Comparison of ENCODE assay signal across 11 cellular contexts in the genomic region with DNA sequence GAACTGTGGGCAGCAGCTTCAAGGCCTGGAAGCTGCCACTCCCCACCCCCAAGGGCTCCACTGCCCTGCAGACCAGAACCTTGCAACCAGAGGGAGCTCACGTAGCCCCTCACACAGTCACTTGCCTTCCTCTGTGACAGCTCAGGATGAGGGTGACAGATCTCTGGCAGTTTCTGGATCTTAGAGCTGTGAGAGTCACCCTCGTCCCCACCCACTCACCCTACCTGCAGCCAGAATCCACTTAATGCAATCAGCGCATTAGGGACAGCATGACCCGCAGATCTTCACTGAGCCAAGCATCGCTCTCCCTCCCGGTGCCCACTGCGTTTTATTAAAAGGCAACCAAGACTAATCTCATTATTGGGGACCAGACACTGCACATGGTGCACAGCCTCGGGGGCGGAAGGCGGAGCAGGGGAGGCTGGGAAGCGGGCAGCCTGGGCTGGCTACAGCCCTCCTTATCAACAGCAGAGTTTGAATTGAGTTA. TPM values are rescaled to one million over a fixed set of nuclear protein-coding genes. Genes with fewer than 3 reads are reported as not detected.
A peak's percentile ranks its signal among the peaks of the same experiment; 100 is the strongest.
DNase-seq lines count a peak whose midpoint lies in the region; FAIRE-seq and TF ChIP-seq lines count a peak whose summit lies in the region.
"Had no signal": no experiment of that assay in that cellular context is flagged by ENCODE, and none has a peak within 500 bp of the region (broad histone marks: within the 10 kb centered on the region; RNA-seq: fewer than 3 reads in every experiment).

No MANE protein-coding gene starts in this region.

- H3K4me3 Mint-ChIP-seq in T-helper 1 cell treated with Interleukin-12 subunit alpha and Interleukin-12 subunit beta and Interleukin-4 antibody, amounts not matched to agents 30 μg/mL and 1 μg/mL, for 36 hours: no peak overlapping the region
- H3K4me3 Mint-ChIP-seq in dendritic cell treated with granulocyte-macrophage colony-stimulating factor and Interleukin-4, amounts not matched to agents 40 ng/mL and 50 ng/mL, for 4 days: no peak overlapping the region
- H3K4me3 Mint-ChIP-seq: activated CD8-positive, alpha-beta memory T cell treated with anti-CD3 and anti-CD28 coated beads, Interleukin-2, amount 10 ng/mL, durations not matched to agents 7 days and 5 days had no signal

- H3K4me1 Mint-ChIP-seq in T-helper 1 cell treated with Interleukin-12 subunit alpha and Interleukin-12 subunit beta and Interleukin-4 antibody, amounts not matched to agents 30 μg/mL and 1 μg/mL, for 36 hours (ENCODE audit: low read depth): peaks cover 37% of the 10 kb centered on the region
- peaks cover 68% of the 10 kb centered on the region for H3K4me1 Mint-ChIP-seq in dendritic cell treated with granulocyte-macrophage colony-stimulating factor and Interleukin-4, amounts not matched to agents 40 ng/mL and 50 ng/mL, for 4 days (ENCODE audit: low read depth)

- no peaks in the 10 kb centered on the region for H3K9me3 Mint-ChIP-seq in T-helper 1 cell treated with Interleukin-12 subunit alpha and Interleukin-12 subunit beta and Interleukin-4 antibody, amounts not matched to agents 30 μg/mL and 1 μg/mL, for 36 hours
- no peaks in the 10 kb centered on the region for H3K9me3 Mint-ChIP-seq in dendritic cell treated with granulocyte-macrophage colony-stimulating factor and Interleukin-4, amounts not matched to agents 40 ng/mL and 50 ng/mL, for 4 days
- H3K9me3 Mint-ChIP-seq: CD4-positive, CD25-positive, alpha-beta regulatory T cell had no signal

- intact Hi-C loops in dendritic cell treated with granulocyte-macrophage colony-stimulating factor and Interleukin-4, amounts not matched to agents 40 ng/mL and 50 ng/mL, for 4 days (cut with micrococcal nuclease): no loop called here

- DNase-seq in T-helper 1 cell: no peak
- peak; percentile 41 for DNase-seq in NCI-H1694 (lab: John Stamatoyannopoulos, UW)
- DNase-seq in retinal pigment epithelial cell (ENCODE audit: low read depth): no peak
- no peak for DNase-seq in H4 (ENCODE audit: low spot score)
- DNase-seq in globus pallidus (ENCODE audit: low spot score): no peak
- no peak for DNase-seq in frontal cortex (ENCODE audit: low spot score in 2 of 2)
- DNase-seq: activated CD8-positive, alpha-beta memory T cell treated with anti-CD3 and anti-CD28 coated beads, Interleukin-2, amount 10 ng/mL, durations not matched to agents 7 days and 5 days; CD4-positive, CD25-positive, alpha-beta regulatory T cell had no signal

- H3K27ac Mint-ChIP-seq in T-helper 1 cell treated with Interleukin-12 subunit alpha and Interleukin-12 subunit beta and Interleukin-4 antibody, amounts not matched to agents 30 μg/mL and 1 μg/mL, for 36 hours: peak overlapping the region; percentile 65
- H3K27ac Mint-ChIP-seq in dendritic cell treated with granulocyte-macrophage colony-stimulating factor and Interleukin-4, amounts not matched to agents 40 ng/mL and 50 ng/mL, for 4 days: peak overlapping the region; percentile 33
- H3K27ac Mint-ChIP-seq: activated CD8-positive, alpha-beta memory T cell treated with anti-CD3 and anti-CD28 coated beads, Interleukin-2, amount 10 ng/mL, durations not matched to agents 7 days and 5 days had no signal

- peaks cover 17% of the 10 kb centered on the region for H3K27me3 Mint-ChIP-seq in T-helper 1 cell treated with Interleukin-12 subunit alpha and Interleukin-12 subunit beta and Interleukin-4 antibody, amounts not matched to agents 30 μg/mL and 1 μg/mL, for 36 hours (ENCODE audit: low read depth)
- peaks cover 5% of the 10 kb centered on the region for H3K27me3 Mint-ChIP-seq in dendritic cell treated with granulocyte-macrophage colony-stimulating factor and Interleukin-4, amounts not matched to agents 40 ng/mL and 50 ng/mL, for 4 days

- no peak overlapping the region for H3K4me3 ChIP-seq in retinal pigment epithelial cell (ENCODE audit: low read length)

- peak; percentile 39 for TF ChIP-seq CTCF in retinal pigment epithelial cell (conservative IDR thresholded peaks at IDR 0.05; ENCODE audit: low read depth, low read length)

- H3K36me3 Mint-ChIP-seq in T-helper 1 cell treated with Interleukin-12 subunit alpha and Interleukin-12 subunit beta and Interleukin-4 antibody, amounts not matched to agents 30 μg/mL and 1 μg/mL, for 36 hours (ENCODE audit: low read depth): peaks cover 6% of the 10 kb centered on the region
- H3K36me3 Mint-ChIP-seq in dendritic cell treated with granulocyte-macrophage colony-stimulating factor and Interleukin-4, amounts not matched to agents 40 ng/mL and 50 ng/mL, for 4 days (ENCODE audit: low read depth): no peaks in the 10 kb centered on the region
- H3K36me3 Mint-ChIP-seq: CD4-positive, CD25-positive, alpha-beta regulatory T cell had no signal

- FAIRE-seq in frontal cortex (lab: Jason Lieb, UNC): no peak
- FAIRE-seq: endometrium had no signal

RNA-seq across cellular contexts. Expression of a gene that starts 3.5 kb away (rescaled TPM):
- 29.1 and 30.9 TPM in 2 replicates for total RNA-seq in H4 (2014; rRNA removed; shearing (Covaris generic))
- total RNA-seq in frontal cortex: 15.9 TPM

RNA-seq across cellular contexts. Expression of a gene that starts 34.3 kb away (rescaled TPM):
- not detected in 2 replicates for total RNA-seq in H4 (2014; rRNA removed; shearing (Covaris generic))
- total RNA-seq in frontal cortex: 4.5 TPM
